10 cellular contexts compared by ENCODE assay signal in the genomic region with DNA sequence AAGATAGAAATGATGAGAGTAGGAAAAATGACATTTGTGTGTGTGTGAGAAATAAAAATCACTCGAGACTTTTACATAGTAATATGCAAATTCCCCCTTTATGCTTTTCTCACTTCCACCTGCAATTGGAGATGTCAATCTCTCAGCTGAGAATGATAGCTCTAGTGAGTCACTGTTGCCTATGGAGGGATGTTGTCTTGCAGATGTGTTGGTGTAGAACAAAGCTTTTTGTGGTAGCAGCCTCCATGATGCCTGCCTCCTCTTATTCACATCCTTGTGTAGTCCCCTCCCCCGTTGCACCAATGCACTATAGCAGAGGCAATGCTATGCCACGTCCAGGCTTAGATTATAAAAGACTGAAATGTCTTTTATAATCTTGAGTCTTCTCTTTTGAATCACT. TPM values are rescaled to one million over a fixed set of nuclear protein-coding genes. Genes with fewer than 3 reads are reported as not detected.
DNase-seq lines count a peak whose midpoint lies in the region; ATAC-seq and TF ChIP-seq lines count a peak whose summit lies in the region.
"Had no signal": no experiment of that assay in that cellular context is flagged by ENCODE, and none has a peak within 500 bp of the region (broad histone marks: within the 10 kb centered on the region; RNA-seq: fewer than 3 reads in every experiment).

No MANE protein-coding gene starts in this region.

- H3K4me3 ChIP-seq in thyroid gland (replicated peaks in 1 of 3): no peak overlapping the region

- H3K4me1 ChIP-seq in thyroid gland: no peaks in the 10 kb centered on the region

- no peaks in the 10 kb centered on the region for H3K9me3 Mint-ChIP-seq in activated CD8-positive, alpha-beta memory T cell treated with anti-CD3 and anti-CD28 coated beads, Interleukin-2, amount 10 ng/mL, durations not matched to agents 7 days and 5 days (ENCODE audit: low read depth)

- TF ChIP-seq CTCF in thyroid gland (IDR thresholded peaks at IDR 0.05): no peak

- WGBS in thyroid gland, 2 donors: 76 to 92% methylated on average over 3 of the region's 3 CpGs

- H3K27me3 Mint-ChIP-seq in activated CD8-positive, alpha-beta memory T cell treated with anti-CD3 and anti-CD28 coated beads, Interleukin-2, amount 10 ng/mL, durations not matched to agents 7 days and 5 days: peaks cover 3% of the 10 kb centered on the region

- H3K36me3 ChIP-seq in thyroid gland: no peaks in the 10 kb centered on the region

- intact Hi-C loops in thyroid gland (cut with DNase I): no loop called here

- H3K4me3 Mint-ChIP-seq in activated CD8-positive, alpha-beta memory T cell treated with anti-CD3 and anti-CD28 coated beads, Interleukin-2, amount 10 ng/mL, durations not matched to agents 7 days and 5 days: no peak overlapping the region

- H3K27me3 ChIP-seq in thyroid gland: no peaks in the 10 kb centered on the region

- no peaks in the 10 kb centered on the region for H3K36me3 Mint-ChIP-seq in activated CD8-positive, alpha-beta memory T cell treated with anti-CD3 and anti-CD28 coated beads, Interleukin-2, amount 10 ng/mL, durations not matched to agents 7 days and 5 days

- H3K9me3 ChIP-seq in thyroid gland: no peaks in the 10 kb centered on the region

- ATAC-seq in GM19351 (IDR thresholded peaks at IDR 0.05; ENCODE audit: unreplicated experiment): peak; percentile 64
- peak; percentile 60 for ATAC-seq in HG03025 (IDR thresholded peaks at IDR 0.05; ENCODE audit: low FRiP score, unreplicated experiment)
- ATAC-seq in activated CD8-positive, alpha-beta memory T cell treated with anti-CD3 and anti-CD28 coated beads, Interleukin-2, amount 10 ng/mL, durations not matched to agents 7 days and 5 days: peak; percentile 39

- DNase-seq in activated CD8-positive, alpha-beta memory T cell treated with anti-CD3 and anti-CD28 coated beads, Interleukin-2, amount 10 ng/mL, durations not matched to agents 7 days and 5 days: no peak
- DNase-seq in stimulated activated CD8-positive, alpha-beta memory T cell treated with anti-CD3 and anti-CD28 coated beads, Interleukin-15, amount 100 ng/mL, for 48 hours (ENCODE audit: low read depth in 2 of 2): peak; percentile 33 to 40
- DNase-seq in thyroid gland (no peak), NCI-H2196 (lab: John Stamatoyannopoulos, UW; ENCODE audit: unreplicated experiment) (no peak), SHP77 (lab: John Stamatoyannopoulos, UW) (no peak)
- DNase-seq in effector CD4-positive, alpha-beta T cell: no peak
- DNase-seq: kidney, NCI-H774 had no signal

- H3K4me1 Mint-ChIP-seq in activated CD8-positive, alpha-beta memory T cell treated with anti-CD3 and anti-CD28 coated beads, Interleukin-2, amount 10 ng/mL, durations not matched to agents 7 days and 5 days: peaks cover 15% of the 10 kb centered on the region

- no peak for TF ChIP-seq POLR2A in thyroid gland (IDR thresholded peaks at IDR 0.05)

- CTCF ChIA-PET in activated CD8-positive, alpha-beta memory T cell treated with anti-CD3 and anti-CD28 coated beads, Interleukin-2, amount 10 ng/mL, durations not matched to agents 7 days and 5 days (lab: Charles Lee): interaction anchor here (0.8 to 2.5 kb wide), 3 partner anchors 7 to 36 kb away, joined by 3 to 9 read pairs (median 3); no protein-coding TSS in a partner anchor

- no peak overlapping the region for H3K27ac Mint-ChIP-seq in activated CD8-positive, alpha-beta memory T cell treated with anti-CD3 and anti-CD28 coated beads, Interleukin-2, amount 10 ng/mL, durations not matched to agents 7 days and 5 days

- H3K27ac ChIP-seq in thyroid gland: no peak overlapping the region

RNA-seq across cellular contexts. Expression of a gene that starts 33.8 kb away (rescaled TPM):
- total RNA-seq in activated CD8-positive, alpha-beta memory T cell treated with anti-CD3 and anti-CD28 coated beads, Interleukin-2, amount 10 ng/mL, durations not matched to agents 7 days and 5 days: 1 to 10 TPM; 3.7 to 6.0 TPM
- total RNA-seq in thyroid gland: under 1 TPM in 1 of 4 donors, not detected in 3; 0.27 TPM

RNA-seq across cellular contexts. Expression of a gene that starts 58.2 kb away (rescaled TPM):
- total RNA-seq in activated CD8-positive, alpha-beta memory T cell treated with anti-CD3 and anti-CD28 coated beads, Interleukin-2, amount 10 ng/mL, durations not matched to agents 7 days and 5 days: 10 to 100 TPM; 45.9 to 74.6 TPM
- 10 to 100 TPM; 41.2 to 73.5 (median 59.0) TPM for total RNA-seq in thyroid gland

Comparison
In these comparisons a context has a peak if more than half of its experiments do, and no peak if none do; other contexts are left out.
1. DNase-seq: peak in stimulated activated CD8-positive, alpha-beta memory T cell treated with anti-CD3 and anti-CD28 coated beads, Interleukin-15, amount 100 ng/mL, for 48 hours (2 of 2); none in activated CD8-positive, alpha-beta memory T cell treated with anti-CD3 and anti-CD28 coated beads, Interleukin-2, amount 10 ng/mL, durations not matched to agents 7 days and 5 days (single experiment), thyroid gland (0 of 2), NCI-H2196 (single experiment), effector CD4-positive, alpha-beta T cell (single experiment) and SHP77 (0 of 2).
2. Peak in every context shown above with its lines, with median percentiles within 50 percentile points of each other: ATAC-seq.